Comparison of ENCODE assay signal across 8 cellular contexts in the genomic region with DNA sequence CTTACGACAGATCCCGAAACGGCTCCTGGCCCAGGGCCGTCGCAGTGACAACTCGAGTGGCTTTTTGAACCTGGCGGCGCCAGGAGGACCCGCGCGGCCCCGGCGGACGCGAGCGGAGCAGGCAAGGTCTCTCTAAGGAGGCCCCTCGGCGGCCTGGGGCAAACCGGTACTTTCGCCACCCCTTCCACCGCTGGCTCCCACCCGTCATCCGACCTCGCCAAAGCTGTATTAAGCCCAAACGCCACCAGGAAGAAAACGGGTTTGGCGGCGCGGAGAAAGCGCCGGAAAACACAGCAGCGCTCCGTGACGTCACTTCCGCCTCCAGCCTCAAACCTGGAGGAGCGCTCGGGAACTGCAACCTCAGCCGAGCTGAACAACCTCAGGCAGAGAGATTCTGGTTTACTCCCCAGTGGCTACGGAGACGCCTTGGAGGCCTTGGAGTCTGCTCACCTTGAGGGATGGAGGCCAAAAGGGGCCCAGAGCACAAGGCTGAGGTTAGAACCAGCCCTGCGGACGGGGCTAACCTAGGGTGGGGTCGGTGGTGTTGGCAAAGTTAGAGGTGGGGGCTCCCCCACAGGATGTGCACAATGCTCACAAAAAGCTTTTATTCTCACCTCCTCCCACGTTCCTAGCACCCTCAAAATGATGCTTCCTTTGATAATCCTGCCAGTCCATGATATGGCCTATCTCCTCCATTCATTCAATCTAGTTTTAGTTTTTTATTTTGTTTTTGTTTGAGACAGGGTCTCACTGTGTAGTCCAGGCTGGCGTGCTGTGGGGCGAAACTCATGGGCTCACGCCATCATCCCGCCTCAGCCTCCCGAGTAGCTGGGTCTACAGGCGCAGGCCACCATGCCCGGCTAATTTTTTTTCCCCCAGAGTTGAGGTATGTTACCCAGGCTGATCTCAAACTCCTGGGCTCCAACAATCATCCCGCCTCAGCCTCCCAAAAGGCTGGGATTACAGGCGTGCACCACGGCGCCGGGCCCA. TPM values are rescaled to one million over a fixed set of nuclear protein-coding genes. Genes with fewer than 3 reads are reported as not detected.
DNase-seq lines count a peak whose midpoint lies in the region; ATAC-seq and TF ChIP-seq lines count a peak whose summit lies in the region.

A gene (minus strand): TSS at position 295 of the 990 bp plus-strand sequence. CDS start 15,484 bp downstream, outside the sequence.

- H3K9me3 ChIP-seq in aorta (ENCODE audit: control insufficient read depth, low read length) = no peaks in the 10 kb centered on the region

- H3K4me3 ChIP-seq in rectal smooth muscle tissue (ENCODE audit: low read length) (peak within 1 kb of the TSS; percentile 85), aorta (ENCODE audit: low read length in 2 of 2) (peak within 1 kb of the TSS; percentile 43 to 99)

- peak; percentile 63 for TF ChIP-seq POLR2A in GM15510 (IDR thresholded peaks at IDR 0.05; ENCODE audit: borderline replicate concordance, extremely low read depth, insufficient read length)

- H3K36me3 ChIP-seq in rectal smooth muscle tissue (ENCODE audit: control insufficient read depth, insufficient read depth, low read length) (peaks cover 17% of the 10 kb centered on the region), aorta (ENCODE audit: control insufficient read depth in 1 of 2, insufficient read depth in 2 of 2, low read length in 1 of 2) (no peaks in the 10 kb centered on the region)

- DNase-seq in NCI-H187 (lab: John Stamatoyannopoulos, UW) = peak; percentile 29 to 35
- DNase-seq in T-helper 2 cell = peak; percentile 78 to 95 (median 89)
- DNase-seq in anterior cingulate cortex (lab: John Stamatoyannopoulos, UW) = peak in 57 of 58 donors; percentile 21 to 87 (median 71)
- peak; percentile 94 for DNase-seq in hepatic stellate cell (ENCODE audit: low spot score)
- peak; percentile 93 to 96 for DNase-seq in aorta

- peak within 1 kb of the TSS; percentile 59 for H3K9ac ChIP-seq in rectal smooth muscle tissue (ENCODE audit: low read length)

- ATAC-seq in HG02938 (IDR thresholded peaks at IDR 0.05; ENCODE audit: unreplicated experiment) = peak; percentile 93
- ATAC-seq in aorta (ENCODE audit: low FRiP score) = peak; percentile 94

- H3K4me1 ChIP-seq in rectal smooth muscle tissue (ENCODE audit: control insufficient read depth, insufficient read depth, low read length) = peaks cover 10% of the 10 kb centered on the region
- no peaks in the 10 kb centered on the region for H3K4me1 ChIP-seq in aorta (ENCODE audit: control insufficient read depth in 1 of 2, insufficient read depth in 2 of 2, low read length in 2 of 2)

- 13 to 14% methylated on average over 56 of the region's 56 CpGs for WGBS in aorta, 2 donors

- intact Hi-C loops in aorta (cut with DNase I) = loop anchor here (10.0 kb wide), 2 partner anchors 131 to 359 kb away; a partner anchor contains a TSS

- H3K27ac ChIP-seq in rectal smooth muscle tissue (ENCODE audit: low read depth, low read length) (peak within 1 kb of the TSS; percentile 84), aorta (ENCODE audit: low read depth in 1 of 2, low read length in 2 of 2) (peak within 1 kb of the TSS in 1 of 2 donors; percentile 49)

- H3K27me3 ChIP-seq in rectal smooth muscle tissue (ENCODE audit: control insufficient read depth, insufficient read depth, low read length) (no peaks in the 10 kb centered on the region), aorta (ENCODE audit: control insufficient read depth in 1 of 2, insufficient read depth in 2 of 2, low read length in 1 of 2) (no peaks in the 10 kb centered on the region)

RNA-seq across cellular contexts. Expression of the gene that starts here (rescaled TPM):
- total RNA-seq in aorta = 10 to 100 TPM; 28.2 to 35.1 TPM
- 10 to 100 TPM in 1 of 2 donors, 1 to 10 TPM in 1; 4.4 to 48.3 TPM for polyA plus RNA-seq in aorta

Comparison
In these comparisons a context has a peak if more than half of its experiments do, and no peak if none do; other contexts are left out.
1. DNase-seq: peak in every context shown above with its lines; median percentile 94 in aorta; 94 in hepatic stellate cell; 89 in T-helper 2 cell; 71 in anterior cingulate cortex; 32 in NCI-H187.